In the genomic region with DNA sequence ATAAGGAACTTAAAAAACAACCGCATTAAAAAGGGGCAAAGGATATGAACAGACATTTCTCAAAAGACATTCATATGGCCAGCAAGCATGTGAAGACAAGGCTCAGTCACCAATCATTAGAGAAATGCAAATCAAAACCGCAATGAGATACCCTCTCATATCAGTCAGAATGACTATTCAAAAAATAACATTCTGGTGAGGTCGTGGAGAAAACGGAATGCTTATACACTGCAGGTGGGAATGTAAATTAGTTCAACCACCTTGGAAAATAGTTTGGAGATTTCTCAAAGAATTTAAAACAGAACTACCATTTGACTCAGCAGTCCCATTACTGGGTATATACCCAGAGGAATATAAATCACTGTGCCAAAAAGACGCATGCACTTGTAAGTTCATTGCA, we compare ENCODE assay signal across 20 cellular contexts.
DNase-seq lines count a peak whose midpoint lies in the region; TF ChIP-seq lines count a peak whose summit lies in the region.
"Had no signal": no experiment of that assay in that cellular context is flagged by ENCODE, and none has a peak within 500 bp of the region (broad histone marks: within the 10 kb centered on the region; RNA-seq: fewer than 3 reads in every experiment).

No MANE protein-coding gene starts in this region.

- H3F3A ChIP-seq in SK-N-SH (replicated peaks; ENCODE audit: insufficient read depth): peaks cover 5% of the 10 kb centered on the region

- no peaks in the 10 kb centered on the region for H3K79me2 ChIP-seq in SK-N-SH (ENCODE audit: insufficient read depth)

- H3K4me1 ChIP-seq in SK-N-SH (ENCODE audit: control insufficient read depth in 1 of 2, insufficient read depth in 2 of 2, low read depth in 1 of 2, low read length in 1 of 2) (peaks cover 0 to 13% of the 10 kb centered on the region in 2 experiments; a peak in 2 of 4 replicates), thyroid gland (no peaks in the 10 kb centered on the region)
- H3K4me1 ChIP-seq: BE2C, Peyer's patch had no signal

- CTCF ChIA-PET in SK-N-SH (lab: Yijun Ruan, JAX): no interaction called here

- H3K27me3 ChIP-seq in SK-N-SH (ENCODE audit: insufficient read depth) (no peaks in the 10 kb centered on the region), WERI-Rb-1 (ENCODE audit: insufficient read depth, low read depth, severe bottlenecking) (no peaks in the 10 kb centered on the region), thyroid gland (no peaks in the 10 kb centered on the region)
- H3K27me3 ChIP-seq: BE2C, Peyer's patch had no signal

- H3K9me3 ChIP-seq in SK-N-SH (no peaks in the 10 kb centered on the region), WERI-Rb-1 (ENCODE audit: severe bottlenecking) (no peaks in the 10 kb centered on the region), thyroid gland (no peaks in the 10 kb centered on the region)
- H3K9me3 ChIP-seq: BE2C had no signal

- H3K9me3 Mint-ChIP-seq in osteocyte (ENCODE audit: unreplicated experiment): peaks cover 6% of the 10 kb centered on the region

- 64% methylated on average over 5 of the region's 5 CpGs for WGBS in SK-N-SH (ENCODE audit: low lambda C conversion rate)
- WGBS in thyroid gland, 2 donors: 66 to 85% methylated on average over 5 of the region's 5 CpGs

- no peak overlapping the region for H3K9ac ChIP-seq in SK-N-SH

- H3K27ac ChIP-seq in SK-N-SH (ENCODE audit: low read depth in 2 of 2, low read length in 1 of 2) (peak overlapping the region in 1 of 2 experiments; percentile 83; a peak in 2 of 4 replicates), WERI-Rb-1 (no peak overlapping the region), thyroid gland (no peak overlapping the region)
- H3K27ac ChIP-seq: Peyer's patch had no signal

- H3K4me2 ChIP-seq in SK-N-SH: no peak overlapping the region

- H3K4me1 Mint-ChIP-seq in osteocyte (ENCODE audit: unreplicated experiment): peaks cover 6% of the 10 kb centered on the region

- no peak for TF ChIP-seq POLR2A in thyroid gland (IDR thresholded peaks at IDR 0.05)

- H3K4me3 ChIP-seq in SK-N-SH (ENCODE audit: low read depth in 2 of 2, low read length in 1 of 2): no peak overlapping the region
- H3K4me3 ChIP-seq in choroid plexus epithelial cell (ENCODE audit: low read depth, low read length): no peak overlapping the region
- no peak overlapping the region for H3K4me3 ChIP-seq in WERI-Rb-1 (ENCODE audit: low read depth, low read length)
- no peak overlapping the region for H3K4me3 ChIP-seq in thyroid gland (replicated peaks in 1 of 3)
- H3K4me3 ChIP-seq: GM12878, K562, Peyer's patch had no signal

- no peaks in the 10 kb centered on the region for H4K20me1 ChIP-seq in SK-N-SH (ENCODE audit: insufficient read depth)

- no peak overlapping the region for H3K4me3 Mint-ChIP-seq in osteocyte (ENCODE audit: unreplicated experiment)
- H3K4me3 Mint-ChIP-seq: CD8-positive, alpha-beta T cell had no signal

- H3K36me3 ChIP-seq in SK-N-SH (replicated peaks in 1 of 2; ENCODE audit: control insufficient read depth in 1 of 2, insufficient read depth in 2 of 2, low read length in 1 of 2) (no peaks in the 10 kb centered on the region), WERI-Rb-1 (no peaks in the 10 kb centered on the region), thyroid gland (no peaks in the 10 kb centered on the region)
- H3K36me3 ChIP-seq: BE2C, Peyer's patch had no signal

- POLR2A ChIA-PET in SK-N-SH (lab: Yijun Ruan, JAX): no interaction called here

- no peak overlapping the region for H3K27ac Mint-ChIP-seq in osteocyte (ENCODE audit: unreplicated experiment)
- H3K27ac Mint-ChIP-seq: CD8-positive, alpha-beta T cell had no signal

- DNase-seq in HT1080 (ENCODE audit: low read depth) (peak; percentile 27), SK-N-SH (no peak), choroid plexus epithelial cell (ENCODE audit: low read depth) (peak; percentile 7), renal cortical epithelial cell (ENCODE audit: low read depth) (peak; percentile 29), WERI-Rb-1 (no peak), thyroid gland (no peak), osteocyte (ENCODE audit: extremely low spot score, unreplicated experiment) (no peak)
- no peak for DNase-seq in activated CD4-positive, alpha-beta T cell treated with anti-CD3 and anti-CD28 coated beads, Interleukin-2, amount 50 U/mL, for 4 hours
- DNase-seq: BE2C; CD8-positive, alpha-beta T cell; DMS 273 treated with DMSO at 0.1 percent for 48 hours; HCEC 1CT; NCI-H1092; NCI-H1694; NCI-H446; NCI-H774; Peyer's patch; SHP77 treated with DMSO at 0.1 percent for 48 hours had no signal

- no peak for TF ChIP-seq EP300 in SK-N-SH (IDR thresholded peaks at IDR 0.05; ENCODE audit: borderline replicate concordance in 1 of 2, low read depth in 1 of 2, low read length in 1 of 2)

- intact Hi-C loops in thyroid gland (cut with DNase I): no loop called here

- no peak for TF ChIP-seq RAD21 in SK-N-SH (IDR thresholded peaks at IDR 0.05; ENCODE audit: low read length)

- H3K36me3 Mint-ChIP-seq in osteocyte (ENCODE audit: unreplicated experiment): peaks cover 2% of the 10 kb centered on the region
- H3K36me3 Mint-ChIP-seq: CD8-positive, alpha-beta T cell had no signal

- no peak overlapping the region for H2AFZ ChIP-seq in SK-N-SH (ENCODE audit: low read depth)

- no peaks in the 10 kb centered on the region for H3K27me3 Mint-ChIP-seq in osteocyte (ENCODE audit: unreplicated experiment)

- H3K9me2 ChIP-seq in SK-N-SH: no peaks in the 10 kb centered on the region

- TF ChIP-seq CTCF in SK-N-SH (IDR thresholded peaks at IDR 0.05): no peak
- TF ChIP-seq CTCF in choroid plexus epithelial cell (conservative IDR thresholded peaks at IDR 0.05; ENCODE audit: low read depth, low read length): no peak
- TF ChIP-seq CTCF in WERI-Rb-1 (IDR thresholded peaks at IDR 0.05; ENCODE audit: low read depth, low read length): no peak
- no peak for TF ChIP-seq CTCF in thyroid gland (IDR thresholded peaks at IDR 0.05)
- TF ChIP-seq CTCF in osteocyte (IDR thresholded peaks at IDR 0.05): no peak

TF ChIP-seq in SK-N-SH, 30 proteins besides CTCF, POLR2A, EP300 and RAD21 (continues in another document):
- TF ChIP-seq, protein P1, sequence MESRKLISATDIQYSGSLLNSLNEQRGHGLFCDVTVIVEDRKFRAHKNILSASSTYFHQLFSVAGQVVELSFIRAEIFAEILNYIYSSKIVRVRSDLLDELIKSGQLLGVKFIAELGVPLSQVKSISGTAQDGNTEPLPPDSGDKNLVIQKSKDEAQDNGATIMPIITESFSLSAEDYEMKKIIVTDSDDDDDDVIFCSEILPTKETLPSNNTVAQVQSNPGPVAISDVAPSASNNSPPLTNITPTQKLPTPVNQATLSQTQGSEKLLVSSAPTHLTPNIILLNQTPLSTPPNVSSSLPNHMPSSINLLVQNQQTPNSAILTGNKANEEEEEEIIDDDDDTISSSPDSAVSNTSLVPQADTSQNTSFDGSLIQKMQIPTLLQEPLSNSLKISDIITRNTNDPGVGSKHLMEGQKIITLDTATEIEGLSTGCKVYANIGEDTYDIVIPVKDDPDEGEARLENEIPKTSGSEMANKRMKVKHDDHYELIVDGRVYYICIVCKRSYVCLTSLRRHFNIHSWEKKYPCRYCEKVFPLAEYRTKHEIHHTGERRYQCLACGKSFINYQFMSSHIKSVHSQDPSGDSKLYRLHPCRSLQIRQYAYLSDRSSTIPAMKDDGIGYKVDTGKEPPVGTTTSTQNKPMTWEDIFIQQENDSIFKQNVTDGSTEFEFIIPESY (IDR thresholded peaks at IDR 0.05; ENCODE audit: borderline replicate concordance, low read depth): no peak
- no peak for TF ChIP-seq RCOR1 (IDR thresholded peaks at IDR 0.05; ENCODE audit: low read length)
- TF ChIP-seq NRF1 (IDR thresholded peaks at IDR 0.05; ENCODE audit: low read depth, low read length): no peak
- TF ChIP-seq TEAD4 (IDR thresholded peaks at IDR 0.05; ENCODE audit: borderline replicate concordance, insufficient read depth): 0 out of 2 replicates have a peak, but pooled peaks have one; percentile 30
- no peak for TF ChIP-seq SMC3 (IDR thresholded peaks at IDR 0.05; ENCODE audit: low read depth, low read length)
- TF ChIP-seq FOXM1 (IDR thresholded peaks at IDR 0.05; ENCODE audit: low read depth): no peak
- TF ChIP-seq FOSL2 (IDR thresholded peaks at IDR 0.05; ENCODE audit: borderline replicate concordance, low read depth): no peak
- 0 out of 2 replicates have a peak, but pooled peaks have one; percentile 27 for TF ChIP-seq JUND (IDR thresholded peaks at IDR 0.05)
- peak; percentile 44; the same call in 1 of the 2 replicates for TF ChIP-seq TCF12 (IDR thresholded peaks at IDR 0.05)
- TF ChIP-seq POLR2AphosphoS5 (IDR thresholded peaks at IDR 0.05; ENCODE audit: low read depth, low read length): no peak
- TF ChIP-seq, protein P2, sequence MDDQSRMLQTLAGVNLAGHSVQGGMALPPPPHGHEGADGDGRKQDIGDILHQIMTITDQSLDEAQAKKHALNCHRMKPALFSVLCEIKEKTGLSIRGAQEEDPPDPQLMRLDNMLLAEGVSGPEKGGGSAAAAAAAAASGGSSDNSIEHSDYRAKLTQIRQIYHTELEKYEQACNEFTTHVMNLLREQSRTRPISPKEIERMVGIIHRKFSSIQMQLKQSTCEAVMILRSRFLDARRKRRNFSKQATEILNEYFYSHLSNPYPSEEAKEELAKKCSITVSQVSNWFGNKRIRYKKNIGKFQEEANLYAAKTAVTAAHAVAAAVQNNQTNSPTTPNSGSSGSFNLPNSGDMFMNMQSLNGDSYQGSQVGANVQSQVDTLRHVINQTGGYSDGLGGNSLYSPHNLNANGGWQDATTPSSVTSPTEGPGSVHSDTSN (IDR thresholded peaks at IDR 0.05): peak; percentile 69

Comparison
In these comparisons a context has a peak if more than half of its experiments do, and no peak if none do; other contexts are left out.
1. DNase-seq: peak in HT1080 (single experiment), choroid plexus epithelial cell (single experiment) and renal cortical epithelial cell (single experiment); none in SK-N-SH (single experiment), WERI-Rb-1 (single experiment), activated CD4-positive, alpha-beta T cell treated with anti-CD3 and anti-CD28 coated beads, Interleukin-2, amount 50 U/mL, for 4 hours (0 of 2), thyroid gland (0 of 2) and osteocyte (single experiment).